10 cellular contexts compared by ENCODE assay signal in the genomic region with DNA sequence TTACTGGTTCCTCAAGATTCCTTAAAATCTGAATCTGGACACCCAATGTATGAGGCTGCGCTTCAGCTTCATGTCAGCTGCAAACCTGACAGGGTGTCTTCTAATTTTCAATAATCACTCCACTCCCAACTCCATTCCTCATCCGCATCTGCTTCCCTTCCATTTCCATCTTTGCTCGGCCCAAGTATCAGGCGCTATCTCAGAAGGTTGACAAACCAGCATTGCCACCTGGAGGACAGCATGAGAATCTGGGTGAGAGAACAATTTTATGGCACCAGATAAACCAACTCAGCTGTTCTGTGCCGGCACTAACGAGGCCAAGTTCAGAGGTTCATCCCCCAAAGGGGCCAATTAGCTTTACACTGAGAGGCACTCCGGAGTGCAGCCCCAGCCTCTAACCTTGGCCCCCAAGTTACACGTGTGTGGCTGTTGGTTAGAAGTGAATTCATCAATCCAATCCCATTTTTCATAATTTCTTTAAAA.
DNase-seq lines count a peak whose midpoint lies in the region; ATAC-seq, FAIRE-seq and TF ChIP-seq lines count a peak whose summit lies in the region.
"Had no signal": no experiment of that assay in that cellular context is flagged by ENCODE, and none has a peak within 500 bp of the region (broad histone marks: within the 10 kb centered on the region; RNA-seq: fewer than 3 reads in every experiment).

No MANE protein-coding gene starts in this region.

- dilution Hi-C loops in endothelial cell of umbilical vein (cut with MboI; ENCODE audit: extremely low pct_ligation_motif_present, low sequenced_read_pairs), result no loop called here

- no peak overlapping the region for H3K4me3 ChIP-seq in endothelial cell of umbilical vein (replicated peaks in 1 of 3; ENCODE audit: insufficient read depth in 1 of 3, low read depth in 1 of 3, low read length in 3 of 3)
- H3K4me3 ChIP-seq: skin epidermis had no signal

- H3K4me1 ChIP-seq in endothelial cell of umbilical vein (ENCODE audit: control insufficient read depth, extremely low read depth, insufficient read depth, low read length), result no peaks in the 10 kb centered on the region

- H3K27me3 Mint-ChIP-seq in memory B cell, result peaks cover 2% of the 10 kb centered on the region

- no peaks in the 10 kb centered on the region for H3K36me3 ChIP-seq in endothelial cell of umbilical vein (ENCODE audit: control insufficient read depth in 2 of 2, extremely low read depth in 1 of 2, insufficient read depth in 2 of 2, low read length in 2 of 2)

- no TSS peak for BruUV-seq in endothelial cell of umbilical vein (replicated peaks; lab: Mats Ljungman, UMichigan)

- TF ChIP-seq POLR2A in endothelial cell of umbilical vein (IDR thresholded peaks at IDR 0.05; ENCODE audit: low read depth, low read length), result no peak

- no peak overlapping the region for H3K9ac ChIP-seq in endothelial cell of umbilical vein (replicated peaks; ENCODE audit: extremely low read depth, insufficient read depth, low read length)

- H4K20me1 ChIP-seq in endothelial cell of umbilical vein (replicated peaks; ENCODE audit: control insufficient read depth, extremely low read depth, insufficient read depth, low read length), result no peaks in the 10 kb centered on the region

- intact Hi-C loops in endothelial cell of umbilical vein (cut with micrococcal nuclease) (loop anchor here (1.0 to 2.0 kb wide), 6 partner anchors 17 to 163 kb away; no protein-coding TSS in a partner anchor), posterior vena cava (cut with DNase I) (loop anchor here (5.0 kb wide), 2 partner anchors 109 to 114 kb away; no protein-coding TSS in a partner anchor)

- H2AFZ ChIP-seq in endothelial cell of umbilical vein (ENCODE audit: low read depth, low read length), result peak overlapping the region; percentile 4

- peak; percentile 89 for FAIRE-seq in endothelial cell of umbilical vein (lab: Jason Lieb, UNC)

- ATAC-seq in memory B cell (ENCODE audit: low read depth) (peak; percentile 78), GM18873 (IDR thresholded peaks at IDR 0.05; ENCODE audit: low FRiP score, unreplicated experiment) (no peak)

- no peaks in the 10 kb centered on the region for H3K79me2 ChIP-seq in endothelial cell of umbilical vein (ENCODE audit: control insufficient read depth, insufficient read depth, low read length)

- H3K27me3 ChIP-seq in endothelial cell of umbilical vein (ENCODE audit: control insufficient read depth in 2 of 2, insufficient read depth in 2 of 2, low read length in 2 of 2), result peaks cover 0 to 4% of the 10 kb centered on the region in 2 experiments

- H3K9me3 ChIP-seq in endothelial cell of umbilical vein (replicated peaks; ENCODE audit: control insufficient read depth, insufficient read depth, low read length), result no peaks in the 10 kb centered on the region

- no peaks in the 10 kb centered on the region for H3K36me3 Mint-ChIP-seq in memory B cell
- H3K36me3 Mint-ChIP-seq: IgD-negative memory B cell had no signal

- DNase-seq in AG09319 (ENCODE audit: extremely low read depth, low read depth) (peak; percentile 29), LHCN-M2 (ENCODE audit: low read depth) (peak; percentile 56), RKO (ENCODE audit: low spot score) (peak; percentile 72), endothelial cell of umbilical vein (ENCODE audit: low read depth, low spot score) (peak; percentile 72), memory B cell (ENCODE audit: low spot score in 2 of 2) (peak; percentile 20 to 32), posterior vena cava (ENCODE audit: low spot score) (no peak)

- CTCF ChIA-PET in endothelial cell of umbilical vein (lab: Charles Lee), result interaction anchor here (0.6 to 3.6 kb wide), 29 partner anchors 10 to 164 kb away, joined by 3 to 67 read pairs (median 5); no protein-coding TSS in a partner anchor

- no peak overlapping the region for H3K27ac ChIP-seq in endothelial cell of umbilical vein (ENCODE audit: insufficient read depth, low read depth, low read length)
- H3K27ac ChIP-seq: skin epidermis had no signal

- H3K4me1 Mint-ChIP-seq in memory B cell, result peaks cover 3% of the 10 kb centered on the region

- no peak overlapping the region for H3K4me3 Mint-ChIP-seq in memory B cell
- H3K4me3 Mint-ChIP-seq: IgD-negative memory B cell had no signal

- no peaks in the 10 kb centered on the region for H3K9me1 ChIP-seq in endothelial cell of umbilical vein (replicated peaks; ENCODE audit: control insufficient read depth, extremely low read depth, insufficient read depth, low read length)

- TF ChIP-seq CTCF in AG09319 (IDR thresholded peaks at IDR 0.05; ENCODE audit: low read depth, low read length) (peak; percentile 77), GM12874 (IDR thresholded peaks at IDR 0.05; ENCODE audit: insufficient read depth, low read depth, low read length) (peak; percentile 63), endothelial cell of umbilical vein (IDR thresholded peaks at IDR 0.05; ENCODE audit: extremely low read depth in 1 of 2, insufficient read depth in 1 of 2, low read depth in 1 of 2, low read length in 2 of 2) (peak; percentile 70 to 74)

- H3K27ac Mint-ChIP-seq in memory B cell, result no peak overlapping the region

- no peak overlapping the region for H3K4me2 ChIP-seq in endothelial cell of umbilical vein (ENCODE audit: insufficient read depth, low read length)

- POLR2A ChIA-PET in endothelial cell of umbilical vein (lab: Charles Lee), result no interaction called here

- H3K9me3 Mint-ChIP-seq in memory B cell, result no peaks in the 10 kb centered on the region
- H3K9me3 Mint-ChIP-seq: IgD-negative memory B cell had no signal

TF ChIP-seq in endothelial cell of umbilical vein, 7 proteins besides CTCF, POLR2A, EP300 and RAD21:
- no peak for TF ChIP-seq JUN (IDR thresholded peaks at IDR 0.05; ENCODE audit: borderline replicate concordance, insufficient read depth, insufficient read length, low read depth)
